In genomic region chr12:58765653-58766554, GRCh38 we compare ENCODE assay signal across 1 cellular context.
TF ChIP-seq lines count a peak whose summit lies in the region.

No MANE protein-coding gene starts in this region.

TF ChIP-seq in HepG2, 621 proteins besides CTCF, POLR2A, EP300 and RAD21 (continued from another document and continues in another):
- 0 out of 2 replicates have a peak, but pooled peaks have one; percentile 30 for TF ChIP-seq ZNF275 (CRISPR knock-in tag; IDR thresholded peaks at IDR 0.05; ENCODE audit: borderline replicate concordance)
- no peak for TF ChIP-seq JUND (CRISPR knock-in tag; IDR thresholded peaks at IDR 0.05)
- TF ChIP-seq SMARCC2 (IDR thresholded peaks at IDR 0.05): 0 out of 2 replicates have a peak, but pooled peaks have one; percentile 29
- no peak for TF ChIP-seq DMAP1 (CRISPR knock-in tag; IDR thresholded peaks at IDR 0.05)
- TF ChIP-seq LCORL (IDR thresholded peaks at IDR 0.05): peak; percentile 66; the same call in 1 of the 2 replicates
- TF ChIP-seq LCORL (CRISPR knock-in tag; IDR thresholded peaks at IDR 0.05): peak; percentile 47; the same call in 1 of the 2 replicates
- no peak for TF ChIP-seq ZSCAN21 (CRISPR knock-in tag; IDR thresholded peaks at IDR 0.05; ENCODE audit: borderline replicate concordance)
- TF ChIP-seq ZKSCAN8 (CRISPR knock-in tag; IDR thresholded peaks at IDR 0.05; ENCODE audit: borderline replicate concordance): peak; percentile 86; the same call in 1 of the 2 replicates
- TF ChIP-seq CREB1 (IDR thresholded peaks at IDR 0.05): peak; percentile 36; the same call in 1 of the 2 replicates
- peak; percentile 38 for TF ChIP-seq CREB1 (CRISPR knock-in tag; IDR thresholded peaks at IDR 0.05)
- peak; percentile 42; the same call in 1 of the 2 replicates for TF ChIP-seq ZNF24 (IDR thresholded peaks at IDR 0.05)
- TF ChIP-seq THAP11 (CRISPR knock-in tag; IDR thresholded peaks at IDR 0.05): peak; percentile 41; the same call in 1 of the 2 replicates
- TF ChIP-seq ZNF75D (CRISPR knock-in tag; IDR thresholded peaks at IDR 0.05; ENCODE audit: borderline replicate concordance): no peak
- TF ChIP-seq FOXK1 (CRISPR knock-in tag; IDR thresholded peaks at IDR 0.05; ENCODE audit: borderline replicate concordance, low read depth): peak; percentile 81; the same call in 1 of the 2 replicates
- no peak for TF ChIP-seq POLR2AphosphoS2 (IDR thresholded peaks at IDR 0.05; ENCODE audit: low read depth, low read length)
- TF ChIP-seq MIER2 (CRISPR knock-in tag; IDR thresholded peaks at IDR 0.05): peak; percentile 75
- TF ChIP-seq ZNF556 (CRISPR knock-in tag; IDR thresholded peaks at IDR 0.05; ENCODE audit: borderline replicate concordance): peak; percentile 56; the same call in 1 of the 2 replicates
- peak; percentile 56 for TF ChIP-seq MED1 (CRISPR knock-in tag; IDR thresholded peaks at IDR 0.05)
- peak; percentile 69 for TF ChIP-seq ZNF331 (CRISPR knock-in tag; IDR thresholded peaks at IDR 0.05)
- TF ChIP-seq ELF3 (CRISPR knock-in tag; IDR thresholded peaks at IDR 0.05): 0 out of 2 replicates have a peak, but pooled peaks have one; percentile 24
- peak in 1 of 2 experiments; percentile 72; a peak in 2 of 4 replicates for TF ChIP-seq ATF4 (CRISPR knock-in tag; IDR thresholded peaks at IDR 0.05)
- TF ChIP-seq ZFP41 (CRISPR knock-in tag; IDR thresholded peaks at IDR 0.05; ENCODE audit: borderline replicate concordance): no peak
- no peak for TF ChIP-seq SNRNP70 (IDR thresholded peaks at IDR 0.05; ENCODE audit: low read depth, low read length)
- 0 out of 2 replicates have a peak, but pooled peaks have one; percentile 51 for TF ChIP-seq PPARG (CRISPR knock-in tag; conservative IDR thresholded peaks at IDR 0.05)
- TF ChIP-seq HMG20B (CRISPR knock-in tag; conservative IDR thresholded peaks at IDR 0.05): peak; percentile 62; the same call in 1 of the 2 replicates
- TF ChIP-seq ZNF12 (CRISPR knock-in tag; IDR thresholded peaks at IDR 0.05): 0 out of 2 replicates have a peak, but pooled peaks have one; percentile 52
- TF ChIP-seq TSC22D2 (CRISPR knock-in tag; IDR thresholded peaks at IDR 0.05; ENCODE audit: borderline replicate concordance): no peak
- peak; percentile 67; the same call in 1 of the 2 replicates for TF ChIP-seq IRF2 (CRISPR knock-in tag; IDR thresholded peaks at IDR 0.05)
- TF ChIP-seq PRPF4 (IDR thresholded peaks at IDR 0.05; ENCODE audit: low read depth, low read length, poor library complexity, severe bottlenecking): no peak
- no peak for TF ChIP-seq ZBTB37 (CRISPR knock-in tag; IDR thresholded peaks at IDR 0.05)
- TF ChIP-seq ZNF382 (CRISPR knock-in tag; IDR thresholded peaks at IDR 0.05; ENCODE audit: borderline replicate concordance): no peak
- no peak for TF ChIP-seq ZHX1 (CRISPR knock-in tag; IDR thresholded peaks at IDR 0.05; ENCODE audit: low read depth)
- TF ChIP-seq ZKSCAN1 (IDR thresholded peaks at IDR 0.05; ENCODE audit: low read length): no peak
- no peak for TF ChIP-seq ZNF253 (CRISPR knock-in tag; IDR thresholded peaks at IDR 0.05; ENCODE audit: borderline replicate concordance)
- peak; percentile 88 for TF ChIP-seq NCOR1 (IDR thresholded peaks at IDR 0.05; ENCODE audit: borderline replicate concordance, low read length)
- TF ChIP-seq HDAC2 (CRISPR knock-in tag; IDR thresholded peaks at IDR 0.05): peak; percentile 86
- peak; percentile 80 for TF ChIP-seq TFAP4 (IDR thresholded peaks at IDR 0.05; ENCODE audit: borderline replicate concordance, low read depth)
- TF ChIP-seq DPF2 (CRISPR knock-in tag; IDR thresholded peaks at IDR 0.05; ENCODE audit: borderline replicate concordance, low read depth): peak; percentile 89
- peak; percentile 41; the same call in 1 of the 2 replicates for TF ChIP-seq ZNF280D (CRISPR knock-in tag; IDR thresholded peaks at IDR 0.05)
- no peak for TF ChIP-seq HOXA3 (CRISPR knock-in tag; IDR thresholded peaks at IDR 0.05)
- TF ChIP-seq SALL1 (CRISPR knock-in tag; IDR thresholded peaks at IDR 0.05): peak; percentile 84; the same call in 1 of the 2 replicates
- 0 out of 2 replicates have a peak, but pooled peaks have one; percentile 65 for TF ChIP-seq BRF2 (CRISPR knock-in tag; IDR thresholded peaks at IDR 0.05)
- peak; percentile 67; the same call in 1 of the 2 replicates for TF ChIP-seq ZFP36L1 (CRISPR knock-in tag; IDR thresholded peaks at IDR 0.05)
- TF ChIP-seq WIZ (CRISPR knock-in tag; IDR thresholded peaks at IDR 0.05): 0 out of 2 replicates have a peak, but pooled peaks have one; percentile 46
- TF ChIP-seq ZNF513 (CRISPR knock-in tag; conservative IDR thresholded peaks at IDR 0.05): no peak
- peak; percentile 94 for TF ChIP-seq ZNF644 (CRISPR knock-in tag; IDR thresholded peaks at IDR 0.05; ENCODE audit: low read depth)
- TF ChIP-seq MYPOP (CRISPR knock-in tag; IDR thresholded peaks at IDR 0.05): peak; percentile 44; the same call in 1 of the 2 replicates
- peak; percentile 34; the same call in 1 of the 2 replicates for TF ChIP-seq REPIN1 (CRISPR knock-in tag; IDR thresholded peaks at IDR 0.05; ENCODE audit: borderline replicate concordance, low read depth)
- peak; percentile 85 for TF ChIP-seq HHEX (CRISPR knock-in tag; IDR thresholded peaks at IDR 0.05)
- no peak for TF ChIP-seq ZFP90 (CRISPR knock-in tag; IDR thresholded peaks at IDR 0.05; ENCODE audit: borderline replicate concordance)
- no peak for TF ChIP-seq ZNF883 (CRISPR knock-in tag; IDR thresholded peaks at IDR 0.05; ENCODE audit: not compliant biosample characterization)
- peak; percentile 64 for TF ChIP-seq RXRB (CRISPR knock-in tag; IDR thresholded peaks at IDR 0.05; ENCODE audit: borderline replicate concordance)
- peak in 1 of 2 experiments; percentile 80; a peak in 2 of 4 replicates for TF ChIP-seq KLF16 (CRISPR knock-in tag; IDR thresholded peaks at IDR 0.05)
- TF ChIP-seq KDM1A (CRISPR knock-in tag; IDR thresholded peaks at IDR 0.05): no peak
- TF ChIP-seq RARA (CRISPR knock-in tag; IDR thresholded peaks at IDR 0.05): peak; percentile 79
- no peak for TF ChIP-seq ZNF367 (CRISPR knock-in tag; IDR thresholded peaks at IDR 0.05; ENCODE audit: borderline replicate concordance)
- TF ChIP-seq SUZ12 (IDR thresholded peaks at IDR 0.05; ENCODE audit: low read depth, low read length): no peak
